1 cellular context compared by ENCODE assay signal in genomic region chr19:45766919-45767346, GRCh38.
TF ChIP-seq lines count a peak whose summit lies in the region.

No MANE protein-coding gene starts in this region.

TF ChIP-seq in HCT116, 20 proteins besides CTCF, POLR2A, EP300 and RAD21 (continued from another document):
- TF ChIP-seq ATF3 (IDR thresholded peaks at IDR 0.05) (no peak), ZFX (IDR thresholded peaks at IDR 0.05) (no peak), TCF7L2 (IDR thresholded peaks at IDR 0.05; ENCODE audit: borderline replicate concordance, extremely low read depth, insufficient read depth, insufficient read length) (no peak), ZNF274 (IDR thresholded peaks at IDR 0.05; ENCODE audit: low read depth, low read length) (no peak), EZH2phosphoT487 (IDR thresholded peaks at IDR 0.05; ENCODE audit: borderline replicate concordance) (no peak)
